ENCODE assay signal across 16 cellular contexts in the genomic region with DNA sequence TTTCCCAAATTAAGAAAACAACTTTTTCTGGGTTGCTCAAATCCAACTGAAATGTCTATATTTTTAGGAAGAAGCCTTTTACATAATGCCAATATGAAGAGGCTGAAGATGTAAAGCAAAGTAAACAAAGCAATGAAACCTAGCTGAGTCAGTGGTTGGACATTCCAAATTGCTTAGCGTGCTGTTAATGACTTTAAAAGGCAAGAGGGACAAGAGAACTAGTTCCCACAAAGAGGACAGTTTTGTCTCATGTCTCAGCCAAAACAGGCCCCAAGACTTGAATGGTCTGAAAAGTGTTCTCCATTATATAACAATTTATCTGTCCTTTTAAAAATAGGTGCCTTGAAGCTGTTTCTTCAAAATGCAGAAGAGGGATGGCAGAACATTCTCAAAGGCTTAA.
DNase-seq lines count a peak whose midpoint lies in the region; ATAC-seq lines count a peak whose summit lies in the region.
"Had no signal": no experiment of that assay in that cellular context is flagged by ENCODE, and none has a peak within 500 bp of the region (broad histone marks: within the 10 kb centered on the region; RNA-seq: fewer than 3 reads in every experiment).

No MANE protein-coding gene starts in this region.

- no peaks in the 10 kb centered on the region for H3K36me3 ChIP-seq in GM23248 (ENCODE audit: low read depth)
- H3K36me3 ChIP-seq in skeletal muscle satellite cell (ENCODE audit: insufficient read depth, low read length) = no peaks in the 10 kb centered on the region
- H3K36me3 ChIP-seq in CD8-positive, alpha-beta memory T cell (ENCODE audit: insufficient read depth, low read length) = no peaks in the 10 kb centered on the region
- H3K36me3 ChIP-seq: cardiac muscle cell had no signal

- in situ Hi-C loops in GM23248 (cut with MboI) = no loop called here

- POLR2A ChIA-PET in CD8-positive, alpha-beta memory T cell (lab: Charles Lee) = no interaction called here

- H3K9me3 Mint-ChIP-seq in CD8-positive, alpha-beta memory T cell = no peaks in the 10 kb centered on the region

- H3K27me3 ChIP-seq in GM23248 (replicated peaks; ENCODE audit: insufficient read depth) (no peaks in the 10 kb centered on the region), skeletal muscle satellite cell (ENCODE audit: control insufficient read depth, insufficient read depth, low read length) (no peaks in the 10 kb centered on the region)
- H3K27me3 ChIP-seq in CD8-positive, alpha-beta memory T cell (ENCODE audit: insufficient read depth, low read length, poor library complexity, severe bottlenecking) = no peaks in the 10 kb centered on the region
- H3K27me3 ChIP-seq: cardiac muscle cell had no signal

- peaks cover 46% of the 10 kb centered on the region for H3K4me1 ChIP-seq in GM23248 (ENCODE audit: insufficient read depth)
- H3K4me1 ChIP-seq in skeletal muscle satellite cell (ENCODE audit: control insufficient read depth, insufficient read depth, low read length) = peaks cover 40% of the 10 kb centered on the region
- no peaks in the 10 kb centered on the region for H3K4me1 ChIP-seq in CD8-positive, alpha-beta memory T cell (ENCODE audit: insufficient read depth, low read length)

- H3K27ac Mint-ChIP-seq in CD8-positive, alpha-beta memory T cell = no peak overlapping the region

- H3F3A ChIP-seq in GM23248 (ENCODE audit: insufficient read depth) = peaks cover 31% of the 10 kb centered on the region

- no peak overlapping the region for H3K4me3 Mint-ChIP-seq in CD8-positive, alpha-beta memory T cell

- WGBS in GM23248 (ENCODE audit: low coverage in 1 of 2, low lambda C conversion rate in 2 of 2, missing lambda C conversion rate in 2 of 2), 2 experiments = 0 to 11% methylated on average over 1 of the region's 1 CpG

- no peaks in the 10 kb centered on the region for H3K36me3 Mint-ChIP-seq in CD8-positive, alpha-beta memory T cell

- no peak for ATAC-seq in GM19397 (IDR thresholded peaks at IDR 0.05; ENCODE audit: unreplicated experiment)
- ATAC-seq: K562 had no signal

- peak overlapping the region; percentile 50 for H3K27ac ChIP-seq in GM23248
- H3K27ac ChIP-seq in CD8-positive, alpha-beta memory T cell (ENCODE audit: low read depth, low read length) = no peak overlapping the region
- H3K27ac ChIP-seq: cardiac muscle cell had no signal

- no peak overlapping the region for H3K9ac ChIP-seq in GM23248
- H3K9ac ChIP-seq in skeletal muscle satellite cell (ENCODE audit: low read depth, low read length) = peak overlapping the region; percentile 44

- H2AFZ ChIP-seq in GM23248 = no peak overlapping the region; the same call in 1 of the 2 replicates

- no peaks in the 10 kb centered on the region for H3K79me2 ChIP-seq in GM23248 (ENCODE audit: insufficient read depth)

- DNase-seq in GM23248 = peak; percentile 80
- peak; percentile 70 for DNase-seq in RPMI7951 (ENCODE audit: low read depth)
- peak; percentile 69 for DNase-seq in fibroblast of peridontal ligament (ENCODE audit: extremely low read depth)
- DNase-seq in CD8-positive, alpha-beta memory T cell = no peak
- no peak for DNase-seq in stimulated activated CD4-positive, alpha-beta T cell treated with anti-CD3 and anti-CD28 coated beads, Interleukin-4, amount 100 ng/mL, for 4 hours
- DNase-seq: activated gamma-delta T cell; Caco-2; NCI-H187 treated with DMSO at 0.1 percent for 48 hours; NCI-H748 treated with DMSO at 0.1 percent for 48 hours; SIG-M5; stimulated activated CD4-positive, alpha-beta T cell treated with anti-CD3 and anti-CD28 coated beads, Interleukin-12 subunit alpha, Interleukin-12 subunit beta, amount 100 ng/mL, for 4 hours; substantia nigra had no signal

- no peaks in the 10 kb centered on the region for H4K20me1 ChIP-seq in GM23248 (ENCODE audit: insufficient read depth)

- H3K4me1 Mint-ChIP-seq in CD8-positive, alpha-beta memory T cell = no peaks in the 10 kb centered on the region

- H3K9me2 ChIP-seq in GM23248 (ENCODE audit: insufficient read depth) = no peaks in the 10 kb centered on the region

- CTCF ChIA-PET in CD8-positive, alpha-beta memory T cell (lab: Charles Lee) = no interaction called here

- H3K4me2 ChIP-seq in GM23248 (ENCODE audit: unreplicated experiment) (peak overlapping the region; percentile 37), skeletal muscle satellite cell (ENCODE audit: low read length) (peak overlapping the region; percentile 50)

- H3K4me3 ChIP-seq in GM23248 (no peak overlapping the region), skeletal muscle satellite cell (ENCODE audit: low read length) (peak overlapping the region; percentile 19)
- no peak overlapping the region for H3K4me3 ChIP-seq in CD8-positive, alpha-beta memory T cell (ENCODE audit: low read length)
- H3K4me3 ChIP-seq: cardiac muscle cell, K562 had no signal

- H3K9me3 ChIP-seq in GM23248 (ENCODE audit: low read depth) (no peaks in the 10 kb centered on the region), skeletal muscle satellite cell (replicated peaks; ENCODE audit: low read length) (no peaks in the 10 kb centered on the region)
- no peaks in the 10 kb centered on the region for H3K9me3 ChIP-seq in CD8-positive, alpha-beta memory T cell (ENCODE audit: low read length)
- H3K9me3 ChIP-seq: Caco-2 had no signal

- H3K27me3 Mint-ChIP-seq in CD8-positive, alpha-beta memory T cell = peaks cover 3 to 20% of the 10 kb centered on the region in 2 donors

Comparison
In these comparisons a context has a peak if more than half of its experiments do, and no peak if none do; other contexts are left out.
1. DNase-seq: peak in GM23248 (single experiment), RPMI7951 (single experiment) and fibroblast of peridontal ligament (single experiment); none in CD8-positive, alpha-beta memory T cell (0 of 5) and stimulated activated CD4-positive, alpha-beta T cell treated with anti-CD3 and anti-CD28 coated beads, Interleukin-4, amount 100 ng/mL, for 4 hours (0 of 2).